Comparison of ENCODE assay signal across 1 cellular context in genomic region chr1:167739752-167740151, GRCh38.
A peak's percentile ranks its signal among the peaks of the same experiment; 100 is the strongest.
TF ChIP-seq lines count a peak whose summit lies in the region.

No MANE protein-coding gene starts in this region.

TF ChIP-seq in HepG2, 621 proteins besides CTCF, POLR2A, EP300 and RAD21:
- TF ChIP-seq HNF4A (CRISPR knock-in tag; IDR thresholded peaks at IDR 0.05) (peak; percentile 36; the same call in 1 of the 2 replicates), KDM6A (CRISPR knock-in tag; IDR thresholded peaks at IDR 0.05; ENCODE audit: low read depth) (no peak)
